6 cellular contexts compared by ENCODE assay signal in the genomic region with DNA sequence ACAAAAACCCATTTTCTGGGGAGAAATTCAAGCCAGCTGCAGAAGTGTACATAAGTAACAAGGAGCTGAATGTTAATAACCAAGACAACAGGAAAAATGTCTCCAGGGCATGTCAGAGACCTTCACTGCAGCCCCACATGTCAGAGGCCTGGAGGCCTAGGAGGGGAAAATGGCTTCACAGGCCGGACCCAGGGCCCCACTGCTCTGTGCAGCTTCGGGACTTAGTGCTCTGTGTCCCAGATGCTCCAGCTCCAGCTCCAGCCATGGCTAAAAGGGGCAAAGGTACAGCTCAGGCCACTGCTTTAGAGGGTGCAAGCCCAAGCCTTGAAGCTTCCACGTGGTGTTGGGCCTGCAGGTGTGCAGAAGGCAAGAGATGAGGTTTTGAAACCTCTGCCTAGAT.
"Had no signal": no experiment of that assay in that cellular context is flagged by ENCODE, and none has a peak within 500 bp of the region (broad histone marks: within the 10 kb centered on the region; RNA-seq: fewer than 3 reads in every experiment).

No MANE protein-coding gene starts in this region.

- H3K27ac ChIP-seq: HL-60 had no signal

- H3K4me3 ChIP-seq: GM23338 had no signal

- H3K4me2 ChIP-seq: GM23338 had no signal

- DNase-seq: H9, HCEC 1CT, HFFc6 had no signal

- H2AFZ ChIP-seq: GM23338 had no signal

- H3K9me3 Mint-ChIP-seq: HFFc6 had no signal

- ATAC-seq: GM23338 had no signal

- H3K27ac Mint-ChIP-seq: GM23338, HFFc6, IgD-negative memory B cell had no signal

- H3K27me3 Mint-ChIP-seq: IgD-negative memory B cell had no signal

- H3K4me3 Mint-ChIP-seq: GM23338, H9, HFFc6, IgD-negative memory B cell had no signal
